8 cellular contexts compared by ENCODE assay signal in the genomic region with DNA sequence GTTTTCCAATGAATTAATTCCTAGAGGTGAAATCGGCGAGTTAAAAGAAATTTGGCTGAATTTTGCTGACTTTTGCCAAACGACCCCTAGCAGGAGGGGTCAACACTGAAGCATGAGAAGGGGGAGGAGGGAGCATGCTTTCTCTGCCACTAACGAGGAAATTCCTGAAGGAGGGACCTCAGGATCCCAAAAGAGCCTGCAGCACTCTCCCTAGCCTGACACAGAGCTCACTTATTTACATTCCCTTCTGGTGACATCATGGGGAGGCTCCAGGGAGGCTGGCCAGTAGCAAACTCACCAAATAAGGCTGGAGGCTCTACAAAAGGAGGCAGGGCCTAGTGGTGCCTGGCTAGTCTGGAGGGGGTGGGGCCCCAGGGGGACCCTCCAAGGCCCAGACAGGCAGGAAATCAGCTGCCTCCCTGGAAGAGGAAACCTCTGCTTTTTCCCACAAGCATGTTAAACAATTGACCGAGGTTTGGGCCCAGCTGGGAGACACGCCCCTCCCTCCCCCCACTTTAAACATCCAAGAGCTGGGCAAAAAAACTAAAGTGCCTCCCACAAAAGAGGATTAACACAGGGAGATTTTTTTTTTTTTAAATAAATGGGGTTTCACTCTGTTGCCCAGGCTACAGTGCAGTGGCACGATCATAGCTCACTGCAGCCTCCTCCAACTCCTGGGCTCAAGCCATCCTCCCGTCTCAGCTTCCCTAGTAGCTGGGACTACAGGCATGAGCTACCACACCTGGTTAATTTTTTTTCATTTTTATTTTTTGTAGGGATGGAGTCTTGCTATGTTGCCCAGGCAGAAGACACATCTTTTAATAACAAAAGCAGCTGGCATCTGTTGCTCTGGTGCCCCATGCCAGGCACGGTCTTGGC. TPM values are rescaled to one million over a fixed set of nuclear protein-coding genes. Genes with fewer than 3 reads are reported as not detected.
A peak's percentile ranks its signal among the peaks of the same experiment; 100 is the strongest.
DNase-seq lines count a peak whose midpoint lies in the region; FAIRE-seq and TF ChIP-seq lines count a peak whose summit lies in the region.

No MANE protein-coding gene starts in this region.

- peak overlapping the region; percentile 67 to 92 for H3K27ac ChIP-seq in kidney (ENCODE audit: low read depth in 2 of 2, low read length in 2 of 2)
- H3K27ac ChIP-seq in spleen, result peak overlapping the region in 7 of 8 donors; percentile 68 to 95 (median 91)

- TF ChIP-seq POLR2A in spleen (IDR thresholded peaks at IDR 0.05), result no peak
- TF ChIP-seq POLR2A in GM12891 (IDR thresholded peaks at IDR 0.05; ENCODE audit: low read depth, low read length), result no peak

- intact Hi-C loops in kidney (cut with DNase I), result no loop called here
- intact Hi-C loops in spleen (cut with DNase I; ENCODE audit: low total_unique reads), result no loop called here

- no peaks in the 10 kb centered on the region for H3K9me3 ChIP-seq in kidney (ENCODE audit: control insufficient read depth in 1 of 2, low read length in 2 of 2)
- no peaks in the 10 kb centered on the region for H3K9me3 ChIP-seq in spleen

- DNase-seq in NCI-H2107 treated with DMSO at 0.1 percent for 48 hours (lab: John Stamatoyannopoulos, UW; ENCODE audit: unreplicated experiment), result peak; percentile 21
- no peak for DNase-seq in NCI-H2107 (lab: John Stamatoyannopoulos, UW)
- peak; percentile 40 to 79 for DNase-seq in NCI-H446 (lab: John Stamatoyannopoulos, UW)
- DNase-seq in cerebellar cortex (ENCODE audit: low spot score), result peak; percentile 83
- peak; percentile 96 for DNase-seq in kidney
- no peak for DNase-seq in spleen
- no peak for DNase-seq in GM12891 (ENCODE audit: insufficient read length, low spot score)
- no peak for DNase-seq in activated gamma-delta T cell (lab: John Stamatoyannopoulos, UW)

- H3K4me1 ChIP-seq in kidney (ENCODE audit: control insufficient read depth in 1 of 2, insufficient read depth in 1 of 2, low read depth in 1 of 2, low read length in 2 of 2) (peaks cover 5 to 12% of the 10 kb centered on the region in 2 donors), spleen (peaks cover 23 to 63% (median 48%) of the 10 kb centered on the region in 6 donors)

- H3K27me3 ChIP-seq in spleen (replicated peaks in 1 of 7), result no peaks in the 10 kb centered on the region

- H3K36me3 ChIP-seq in kidney (ENCODE audit: control insufficient read depth in 1 of 2, insufficient read depth in 2 of 2, low read length in 2 of 2) (peaks cover 2 to 8% of the 10 kb centered on the region in 2 donors), spleen (peaks cover 0 to 67% (median 42%) of the 10 kb centered on the region in 6 donors)

- H3K9ac ChIP-seq in kidney (ENCODE audit: low read length in 2 of 2), result peak overlapping the region in 1 of 2 donors; percentile 62

- H3K4me3 ChIP-seq in kidney (ENCODE audit: low read length in 2 of 2) (peak overlapping the region in 1 of 2 donors; percentile 39), spleen (peak overlapping the region in 2 of 8 donors; percentile 83)

- TF ChIP-seq CTCF in kidney (IDR thresholded peaks at IDR 0.05; ENCODE audit: borderline replicate concordance, extremely low read depth, insufficient read depth) (no peak), spleen (IDR thresholded peaks at IDR 0.05 in 8 of 11, conservative IDR thresholded peaks at IDR 0.05 in 3 of 11) (no peak)

- 42 to 68% (median 60%) methylated on average over 9 of the region's 9 CpGs for WGBS in spleen, 5 donors

- FAIRE-seq in kidney (lab: Jason Lieb, UNC) (no peak), GM12891 (lab: Jason Lieb, UNC) (no peak)

TF ChIP-seq in GM12891, 5 proteins besides CTCF, POLR2A, EP300 and RAD21:
- TF ChIP-seq POU2F2 (IDR thresholded peaks at IDR 0.05; ENCODE audit: low read depth, low read length), result no peak
- no peak for TF ChIP-seq TAF1 (IDR thresholded peaks at IDR 0.05; ENCODE audit: low read depth, low read length)
- TF ChIP-seq POLR2AphosphoS5 (IDR thresholded peaks at IDR 0.05; ENCODE audit: low read depth, low read length), result no peak
- no peak for TF ChIP-seq PAX5 (IDR thresholded peaks at IDR 0.05; ENCODE audit: insufficient read depth, low read length, severe bottlenecking)
- no peak for TF ChIP-seq SPI1 (IDR thresholded peaks at IDR 0.05; ENCODE audit: low read depth, low read length)

RNA-seq across cellular contexts. Expression of gene DAPK3, which starts 2.1 kb away (rescaled TPM):
- 54.6 TPM for total RNA-seq in kidney
- 30.6 TPM for polyA plus RNA-seq in kidney (ENCODE audit: insufficient read depth, low read depth, low replicate concordance)
- 10 to 100 TPM; 37.1 to 49.3 (median 46.7) TPM for total RNA-seq in spleen
- polyA plus RNA-seq in spleen, result 10 to 100 TPM; 26.5 to 68.8 (median 30.8) TPM
- polyA plus RNA-seq in GM12891 (2012; ENCODE audit: low read depth, missing spikeins), result 41.6 TPM

RNA-seq across cellular contexts. Expression of gene EEF2, which starts 16.5 kb away (rescaled TPM):
- total RNA-seq in kidney (1,813 TPM), spleen (1,000 to 10,000 TPM; 1,078 to 1,961 (median 1,406) TPM)
- polyA plus RNA-seq in kidney (ENCODE audit: insufficient read depth, low read depth, low replicate concordance) (1,520 TPM), spleen (1,000 to 10,000 TPM in 1 of 3 donors, 100 to 1,000 TPM in 2; 565 to 1,281 (median 624) TPM)
- 2,933 TPM for polyA plus RNA-seq in GM12891 (2012; ENCODE audit: low read depth, missing spikeins)

RNA-seq across cellular contexts. Expression of gene NMRK2, which starts 35.9 kb away (rescaled TPM):
- 0.69 TPM for total RNA-seq in kidney
- 6.1 TPM for polyA plus RNA-seq in kidney (ENCODE audit: insufficient read depth, low read depth, low replicate concordance)
- not detected for total RNA-seq in spleen
- polyA plus RNA-seq in spleen, result 1 to 10 TPM in 1 of 3 donors, under 1 TPM in 2; 0.29 to 1.5 (median 0.52) TPM
- not detected for polyA plus RNA-seq in GM12891 (2012; ENCODE audit: low read depth, missing spikeins)

RNA-seq across cellular contexts. Expression of gene PIAS4, which starts 38.7 kb away (rescaled TPM):
- total RNA-seq in kidney (25.0 TPM), spleen (10 to 100 TPM; 16.4 to 30.5 (median 29.0) TPM)
- polyA plus RNA-seq in kidney (ENCODE audit: insufficient read depth, low read depth, low replicate concordance) (9.8 TPM), spleen (10 to 100 TPM in 1 of 3 donors, 1 to 10 TPM in 2; 6.2 to 13.9 (median 6.4) TPM)
- 14.1 TPM for polyA plus RNA-seq in GM12891 (2012; ENCODE audit: low read depth, missing spikeins)

Comparison
In these comparisons a context has a peak if more than half of its experiments do, and no peak if none do; other contexts are left out.
1. DNase-seq: peak in NCI-H2107 treated with DMSO at 0.1 percent for 48 hours (single experiment), NCI-H446 (2 of 2), cerebellar cortex (single experiment) and kidney (single experiment); none in NCI-H2107 (single experiment), spleen (single experiment), GM12891 (single experiment) and activated gamma-delta T cell (single experiment).